ENCODE assay signal across 8 cellular contexts in the genomic region with DNA sequence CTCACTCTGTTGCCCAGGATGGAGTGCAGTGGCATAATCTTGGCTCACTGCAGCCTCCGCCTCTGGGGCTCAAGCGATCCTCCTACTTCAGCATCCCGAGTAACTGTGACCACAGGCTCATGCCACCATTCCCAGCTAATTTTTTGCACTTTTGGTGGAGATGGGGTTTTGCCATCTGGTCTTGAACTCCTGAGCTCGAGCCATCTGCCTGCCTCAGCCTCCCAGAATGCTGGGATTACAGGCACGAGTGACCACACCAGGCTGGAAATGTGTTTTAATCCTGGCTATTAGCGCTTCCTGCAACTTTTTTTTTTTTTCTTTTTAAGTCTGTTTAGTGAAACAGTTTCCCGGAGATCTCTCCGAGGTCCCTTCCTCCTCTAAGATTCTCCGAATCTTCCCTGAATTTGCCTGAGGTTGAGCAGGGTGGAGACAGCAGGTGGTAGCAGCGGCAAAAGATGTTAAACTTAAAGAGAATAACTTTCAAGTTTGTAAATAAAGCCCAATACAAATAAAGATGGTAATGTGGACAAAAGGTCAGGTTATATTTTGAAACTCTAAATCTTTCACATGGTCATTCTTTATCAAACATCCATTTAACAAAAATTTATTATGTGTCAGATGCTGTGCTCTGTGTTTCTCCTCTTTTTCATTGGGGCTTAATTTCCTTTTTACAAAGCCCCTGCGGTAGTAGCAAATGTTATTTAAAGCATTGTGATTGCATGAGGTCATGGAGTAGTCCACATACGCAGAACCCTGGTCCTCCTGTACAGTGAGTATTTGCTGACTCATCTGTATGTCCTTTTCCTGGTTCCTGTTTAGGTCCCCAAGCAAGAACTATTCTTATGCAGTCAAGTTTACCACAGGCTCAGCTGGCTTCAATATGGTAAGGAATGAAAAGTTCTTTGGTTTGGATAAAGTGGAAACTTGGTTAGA.
A peak's percentile ranks its signal among the peaks of the same experiment; 100 is the strongest.
DNase-seq lines count a peak whose midpoint lies in the region; ATAC-seq and TF ChIP-seq lines count a peak whose summit lies in the region.

No MANE protein-coding gene starts in this region.

- H2AFZ ChIP-seq in SK-N-SH (ENCODE audit: low read depth): no peak overlapping the region
- H2AFZ ChIP-seq in trophoblast cell (ENCODE audit: insufficient read depth, low read length, poor library complexity): no peak overlapping the region
- no peak overlapping the region for H2AFZ ChIP-seq in neuronal stem cell (ENCODE audit: low read length)

- peak overlapping the region; percentile 13 for H4K91ac ChIP-seq in trophoblast cell (ENCODE audit: low read depth, low read length)
- H4K91ac ChIP-seq in neuronal stem cell (ENCODE audit: low read depth, low read length, poor library complexity): no peak overlapping the region

- peaks cover 46% of the 10 kb centered on the region for H3F3A ChIP-seq in SK-N-SH (replicated peaks; ENCODE audit: insufficient read depth)

- POLR2A ChIA-PET in SK-N-SH (lab: Yijun Ruan, JAX): no interaction called here

- H3K9me2 ChIP-seq in SK-N-SH: no peaks in the 10 kb centered on the region

- H2BK12ac ChIP-seq in trophoblast cell (ENCODE audit: low read length) (peak overlapping the region; percentile 37), neuronal stem cell (ENCODE audit: low read length) (no peak overlapping the region)

- H3K79me2 ChIP-seq in SK-N-SH (ENCODE audit: insufficient read depth): peaks cover 4% of the 10 kb centered on the region; the same call in 1 of the 2 replicates
- no peaks in the 10 kb centered on the region for H3K79me2 ChIP-seq in trophoblast cell (ENCODE audit: control insufficient read depth, insufficient read depth, low read length, poor library complexity)

- no peak overlapping the region for H3K27ac Mint-ChIP-seq in activated naive CD8-positive, alpha-beta T cell treated with anti-CD3 and anti-CD28 coated beads, Interleukin-2, amount 50 U/mL, for 24 hours

- H4K12ac ChIP-seq in trophoblast cell (ENCODE audit: low read depth, low read length): no peak overlapping the region

- H4K8ac ChIP-seq in trophoblast cell (ENCODE audit: low read depth, low read length) (peak overlapping the region; percentile 50), neuronal stem cell (ENCODE audit: low read depth, low read length) (no peak overlapping the region)

- no peak overlapping the region for H3K4me3 ChIP-seq in SK-N-SH (ENCODE audit: low read depth in 2 of 2, low read length in 1 of 2)
- peak overlapping the region; percentile 7 for H3K4me3 ChIP-seq in fibroblast of the aortic adventitia (ENCODE audit: low read depth, low read length)
- H3K4me3 ChIP-seq in trophoblast cell (ENCODE audit: low read depth, low read length): no peak overlapping the region
- no peak overlapping the region for H3K4me3 ChIP-seq in neuronal stem cell (ENCODE audit: low read length in 2 of 2)

- WGBS in SK-N-SH (ENCODE audit: low lambda C conversion rate): 55% methylated on average over 12 of the region's 12 CpGs
- no CpG with 5 or more reads among the region's 12 CpGs for WGBS in trophoblast cell (ENCODE audit: extremely low coverage, insufficient coverage, insufficient read length)
- WGBS in neuronal stem cell (ENCODE audit: extremely low coverage in 2 of 2, insufficient read length in 2 of 2, insufficient replicate concordance in 1 of 2), 2 donors: no CpG with 5 or more reads among the region's 12 CpGs

- H3K23ac ChIP-seq in trophoblast cell (ENCODE audit: low read length) (no peak overlapping the region), neuronal stem cell (ENCODE audit: low read depth, low read length, poor library complexity) (no peak overlapping the region)

- H2BK5ac ChIP-seq in trophoblast cell (ENCODE audit: low read depth, low read length, poor library complexity) (peak overlapping the region; percentile 65), neuronal stem cell (ENCODE audit: low read length) (no peak overlapping the region)

- H3K4me3 Mint-ChIP-seq in activated naive CD8-positive, alpha-beta T cell treated with anti-CD3 and anti-CD28 coated beads, Interleukin-2, amount 50 U/mL, for 24 hours: no peak overlapping the region

- TF ChIP-seq CTCF in SK-N-SH (IDR thresholded peaks at IDR 0.05) (no peak), fibroblast of the aortic adventitia (IDR thresholded peaks at IDR 0.05; ENCODE audit: insufficient read depth, low read length) (no peak)

- no peaks in the 10 kb centered on the region for H3K36me3 Mint-ChIP-seq in activated naive CD8-positive, alpha-beta T cell treated with anti-CD3 and anti-CD28 coated beads, Interleukin-2, amount 50 U/mL, for 24 hours (ENCODE audit: low read depth)

- DNase-seq in HCEC 1CT (peak; percentile 97), SK-N-SH (no peak), fibroblast of the aortic adventitia (ENCODE audit: low read depth) (peak; percentile 97), trophoblast cell (peak; percentile 34 to 79), activated gamma-delta T cell treated with Interleukin-2 at 50 U/mL for 16 hours (no peak), neuronal stem cell (ENCODE audit: low spot score) (no peak)
- no peak for DNase-seq in activated naive CD8-positive, alpha-beta T cell treated with anti-CD3 and anti-CD28 coated beads, Interleukin-2, amount 50 U/mL, for 24 hours

- H3K9me3 ChIP-seq in SK-N-SH (no peaks in the 10 kb centered on the region), trophoblast cell (ENCODE audit: insufficient read depth, low read depth, low read length) (peaks cover 1% of the 10 kb centered on the region), neuronal stem cell (replicated peaks in 1 of 2; ENCODE audit: control insufficient read depth in 2 of 2, insufficient read depth in 1 of 2, low read depth in 1 of 2, low read length in 2 of 2) (peaks cover 0 to 3% of the 10 kb centered on the region in 2 donors)

- no peaks in the 10 kb centered on the region for H3K27me3 ChIP-seq in SK-N-SH (ENCODE audit: insufficient read depth)
- no peaks in the 10 kb centered on the region for H3K27me3 ChIP-seq in trophoblast cell (ENCODE audit: insufficient read depth, low read length)
- H3K27me3 ChIP-seq in neuronal stem cell (ENCODE audit: control insufficient read depth in 3 of 3, insufficient read depth in 3 of 3, low read depth in 1 of 3, low read length in 3 of 3): no peaks in the 10 kb centered on the region

- TF ChIP-seq EP300 in SK-N-SH (IDR thresholded peaks at IDR 0.05; ENCODE audit: borderline replicate concordance in 1 of 2, low read depth in 1 of 2, low read length in 1 of 2): peak in 1 of 2 experiments; percentile 66; a peak in 1 of 4 replicates

- H3K4me1 Mint-ChIP-seq in activated naive CD8-positive, alpha-beta T cell treated with anti-CD3 and anti-CD28 coated beads, Interleukin-2, amount 50 U/mL, for 24 hours: no peaks in the 10 kb centered on the region

- peak overlapping the region; percentile 15 for H2BK120ac ChIP-seq in trophoblast cell (ENCODE audit: insufficient read depth, low read length, poor library complexity)
- H2BK120ac ChIP-seq in neuronal stem cell (ENCODE audit: low read depth, low read length): no peak overlapping the region

- H3K14ac ChIP-seq in trophoblast cell (ENCODE audit: low read length) (peak overlapping the region; percentile 16), neuronal stem cell (ENCODE audit: low read length) (no peak overlapping the region)

- H3K4me1 ChIP-seq in SK-N-SH (ENCODE audit: control insufficient read depth in 1 of 2, insufficient read depth in 2 of 2, low read depth in 1 of 2, low read length in 1 of 2) (peaks cover 0 to 21% of the 10 kb centered on the region in 2 experiments; a peak in 1 of 4 replicates), trophoblast cell (ENCODE audit: control insufficient read depth in 1 of 2, insufficient read depth in 2 of 2, low read length in 2 of 2) (peaks cover 8% of the 10 kb centered on the region in 2 experiments), neuronal stem cell (ENCODE audit: control insufficient read depth in 2 of 2, insufficient read depth in 1 of 2, low read depth in 1 of 2, low read length in 2 of 2) (peaks cover 0 to 2% of the 10 kb centered on the region in 2 donors)

- H3K4me2 ChIP-seq in SK-N-SH (peak overlapping the region; percentile 62), trophoblast cell (ENCODE audit: low read length) (no peak overlapping the region), neuronal stem cell (ENCODE audit: insufficient read depth, low read length, poor library complexity, severe bottlenecking) (no peak overlapping the region)

- no peaks in the 10 kb centered on the region for H3K27me3 Mint-ChIP-seq in activated naive CD8-positive, alpha-beta T cell treated with anti-CD3 and anti-CD28 coated beads, Interleukin-2, amount 50 U/mL, for 24 hours

- H3K9ac ChIP-seq in SK-N-SH (peak overlapping the region; percentile 64), trophoblast cell (ENCODE audit: low read length) (no peak overlapping the region), neuronal stem cell (ENCODE audit: low read depth, low read length, poor library complexity) (no peak overlapping the region)

- H3K18ac ChIP-seq in trophoblast cell (ENCODE audit: low read length): no peak overlapping the region
- H3K18ac ChIP-seq in neuronal stem cell (ENCODE audit: low read length): no peak overlapping the region

- ATAC-seq in HG03196 (IDR thresholded peaks at IDR 0.05; ENCODE audit: unreplicated experiment): no peak
- ATAC-seq in activated naive CD8-positive, alpha-beta T cell treated with anti-CD3 and anti-CD28 coated beads, Interleukin-2, amount 50 U/mL, for 24 hours: no peak

- H3K4ac ChIP-seq in trophoblast cell (ENCODE audit: low read depth, low read length) (peak overlapping the region; percentile 8), neuronal stem cell (ENCODE audit: low read length) (no peak overlapping the region)

- CTCF ChIA-PET in SK-N-SH (lab: Yijun Ruan, JAX): interaction anchor here (0.6 to 1.3 kb wide), 2 partner anchors 11 to 140 kb away, joined by 3 read pairs; no protein-coding TSS in a partner anchor

- H3K79me1 ChIP-seq in trophoblast cell (ENCODE audit: low read length): peaks cover 8% of the 10 kb centered on the region
- no peaks in the 10 kb centered on the region for H3K79me1 ChIP-seq in neuronal stem cell (ENCODE audit: low read depth, low read length)

- H2AK5ac ChIP-seq in trophoblast cell (ENCODE audit: low read length) (peak overlapping the region; percentile 53), neuronal stem cell (ENCODE audit: low read depth, low read length) (no peak overlapping the region)

- no peak for TF ChIP-seq RAD21 in SK-N-SH (IDR thresholded peaks at IDR 0.05; ENCODE audit: low read length)

- H3K36me3 ChIP-seq in SK-N-SH (replicated peaks in 1 of 2; ENCODE audit: control insufficient read depth in 1 of 2, insufficient read depth in 2 of 2, low read length in 1 of 2) (peaks cover 6 to 29% of the 10 kb centered on the region in 2 experiments), trophoblast cell (ENCODE audit: control insufficient read depth in 1 of 2, insufficient read depth in 2 of 2, low read length in 2 of 2) (peaks cover 11 to 12% of the 10 kb centered on the region in 2 experiments), neuronal stem cell (replicated peaks in 1 of 2; ENCODE audit: control insufficient read depth in 2 of 2, insufficient read depth in 2 of 2, low read length in 2 of 2) (peaks cover 0 to 75% of the 10 kb centered on the region in 2 donors)

- H3K27ac ChIP-seq in SK-N-SH (ENCODE audit: low read depth in 2 of 2, low read length in 1 of 2): peak overlapping the region; percentile 45 to 93; a peak in 3 of 4 replicates
- peak overlapping the region; percentile 81 for H3K27ac ChIP-seq in trophoblast cell (ENCODE audit: low read depth, low read length)
- no peak overlapping the region for H3K27ac ChIP-seq in neuronal stem cell (replicated peaks; ENCODE audit: low read length)

- H3K9me3 Mint-ChIP-seq in activated naive CD8-positive, alpha-beta T cell treated with anti-CD3 and anti-CD28 coated beads, Interleukin-2, amount 50 U/mL, for 24 hours: no peaks in the 10 kb centered on the region

- H4K20me1 ChIP-seq in SK-N-SH (ENCODE audit: insufficient read depth): no peaks in the 10 kb centered on the region

- H2BK15ac ChIP-seq in neuronal stem cell (ENCODE audit: low read length): no peak overlapping the region

Comparison
In these comparisons a context has a peak if more than half of its experiments do, and no peak if none do; other contexts are left out.
1. DNase-seq: peak in HCEC 1CT (single experiment), fibroblast of the aortic adventitia (single experiment) and trophoblast cell (2 of 2); none in SK-N-SH (single experiment), activated gamma-delta T cell treated with Interleukin-2 at 50 U/mL for 16 hours (single experiment), activated naive CD8-positive, alpha-beta T cell treated with anti-CD3 and anti-CD28 coated beads, Interleukin-2, amount 50 U/mL, for 24 hours (single experiment) and neuronal stem cell (single experiment).